Comparison of ENCODE assay signal across 28 cellular contexts in genomic region chr3:449711-450110, GRCh38.
"Had no signal": no experiment of that assay in that cellular context is flagged by ENCODE, and none has a peak within 500 bp of the region (broad histone marks: within the 10 kb centered on the region; RNA-seq: fewer than 3 reads in every experiment).

No MANE protein-coding gene starts in this region.

- H3K4me3 Mint-ChIP-seq: natural killer cell treated with Interleukin-12 subunit alpha and Interleukin-12 subunit beta and Interleukin-15 and Interleukin-18, amount 100 ng/mL, for 72 hours; nephron progenitor cell; neural crest cell; stimulated activated effector memory CD8-positive, alpha-beta T cell treated with anti-CD3 and anti-CD28 coated beads, Interleukin-12 subunit alpha, Interleukin-12 subunit beta, amount 100 ng/mL, for 72 hours; stimulated activated naive B cell treated with anti-CD40 and anti-IgM and Interleukin-4, amounts not matched to agents 10 μg/mL and 1 μg/mL and 100 μg/mL, for 72 hours; stimulated activated naive CD8-positive, alpha-beta T cell treated with anti-CD3 and anti-CD28 coated beads, Interleukin-15, Interleukin-2, amounts not matched to agents 100 ng/mL and 50 ng/mL, for 24 hours had no signal

- H3K79me2 ChIP-seq: parathyroid adenoma had no signal

- H3K9me3 ChIP-seq: ovary, psoas muscle, right lobe of liver, sigmoid colon, thoracic aorta, thyroid gland, upper lobe of left lung, vagina had no signal

- H3K27ac ChIP-seq: ovary, parathyroid adenoma, psoas muscle, right lobe of liver, sigmoid colon, stomach, thoracic aorta, thyroid gland, tibial nerve, upper lobe of left lung, vagina had no signal

- DNase-seq: nephron progenitor cell; occipital lobe; ovary; posterior cingulate gyrus; psoas muscle; right cardiac atrium; right lobe of liver; sigmoid colon; small intestine; stimulated activated CD4-positive, alpha-beta T cell treated with anti-CD3 and anti-CD28 coated beads, Interleukin-15, amount 100 ng/mL, for 24 hours; stimulated activated CD4-positive, alpha-beta T cell treated with anti-CD3 and anti-CD28 coated beads, Interleukin-2, amount 100 ng/mL, for 24 hours; stimulated activated CD4-positive, alpha-beta T cell treated with anti-CD3 and anti-CD28 coated beads, Interleukin-2, amount 100 ng/mL, for 48 hours; stimulated activated CD4-positive, alpha-beta T cell treated with anti-CD3 and anti-CD28 coated beads, Interleukin-4, amount 100 ng/mL, for 24 hours; stimulated activated naive B cell treated with anti-CD40 and anti-IgM and Interleukin-4, amounts not matched to agents 10 μg/mL and 1 μg/mL and 100 μg/mL, for 72 hours; stimulated activated naive CD4-positive, alpha-beta T cell treated with Interleukin-2 at 50 U/mL for 16 hours; stomach; thyroid gland; trophoblast cell; upper lobe of left lung had no signal

- H2AFZ ChIP-seq: parathyroid adenoma had no signal

- H3K4me1 Mint-ChIP-seq: nephron progenitor cell; neural crest cell; stimulated activated effector memory CD8-positive, alpha-beta T cell treated with anti-CD3 and anti-CD28 coated beads, Interleukin-12 subunit alpha, Interleukin-12 subunit beta, amount 100 ng/mL, for 72 hours; stimulated activated naive B cell treated with anti-CD40 and anti-IgM and Interleukin-4, amounts not matched to agents 10 μg/mL and 1 μg/mL and 100 μg/mL, for 72 hours had no signal

- H3K27me3 ChIP-seq: ovary, right lobe of liver, sigmoid colon, stomach, thyroid gland, tibial nerve, upper lobe of left lung, vagina had no signal

- H3K27ac Mint-ChIP-seq: natural killer cell treated with Interleukin-12 subunit alpha and Interleukin-12 subunit beta and Interleukin-15 and Interleukin-18, amount 100 ng/mL, for 72 hours; nephron progenitor cell; progenitor cell of endocrine pancreas; stimulated activated effector memory CD8-positive, alpha-beta T cell treated with anti-CD3 and anti-CD28 coated beads, Interleukin-12 subunit alpha, Interleukin-12 subunit beta, amount 100 ng/mL, for 72 hours; stimulated activated naive B cell treated with anti-CD40 and anti-IgM and Interleukin-4, amounts not matched to agents 10 μg/mL and 1 μg/mL and 100 μg/mL, for 72 hours; stimulated activated naive CD8-positive, alpha-beta T cell treated with anti-CD3 and anti-CD28 coated beads, Interleukin-15, Interleukin-2, amounts not matched to agents 100 ng/mL and 50 ng/mL, for 24 hours had no signal

- H3K9ac ChIP-seq: parathyroid adenoma had no signal

- H3K4me1 ChIP-seq: parathyroid adenoma, psoas muscle, right lobe of liver, sigmoid colon, stomach, thyroid gland, tibial nerve, upper lobe of left lung, vagina had no signal

- H3K4me3 ChIP-seq: ovary, psoas muscle, right lobe of liver, sigmoid colon, stomach, thoracic aorta, thyroid gland, tibial nerve, upper lobe of left lung, vagina had no signal

- H3K27me3 Mint-ChIP-seq: natural killer cell treated with Interleukin-12 subunit alpha and Interleukin-12 subunit beta and Interleukin-15 and Interleukin-18, amount 100 ng/mL, for 72 hours; progenitor cell of endocrine pancreas; stimulated activated naive B cell treated with anti-CD40 and anti-IgM and Interleukin-4, amounts not matched to agents 10 μg/mL and 1 μg/mL and 100 μg/mL, for 72 hours; stimulated activated naive CD8-positive, alpha-beta T cell treated with anti-CD3 and anti-CD28 coated beads, Interleukin-15, Interleukin-2, amounts not matched to agents 100 ng/mL and 50 ng/mL, for 24 hours had no signal

- H3K36me3 ChIP-seq: ovary, right lobe of liver, sigmoid colon, stomach, thoracic aorta, thyroid gland, tibial nerve, upper lobe of left lung, vagina had no signal

- H3K36me3 Mint-ChIP-seq: natural killer cell treated with Interleukin-12 subunit alpha and Interleukin-12 subunit beta and Interleukin-15 and Interleukin-18, amount 100 ng/mL, for 72 hours; stimulated activated effector memory CD8-positive, alpha-beta T cell treated with anti-CD3 and anti-CD28 coated beads, Interleukin-12 subunit alpha, Interleukin-12 subunit beta, amount 100 ng/mL, for 72 hours; stimulated activated naive B cell treated with anti-CD40 and anti-IgM and Interleukin-4, amounts not matched to agents 10 μg/mL and 1 μg/mL and 100 μg/mL, for 72 hours had no signal
